In the genomic region with DNA sequence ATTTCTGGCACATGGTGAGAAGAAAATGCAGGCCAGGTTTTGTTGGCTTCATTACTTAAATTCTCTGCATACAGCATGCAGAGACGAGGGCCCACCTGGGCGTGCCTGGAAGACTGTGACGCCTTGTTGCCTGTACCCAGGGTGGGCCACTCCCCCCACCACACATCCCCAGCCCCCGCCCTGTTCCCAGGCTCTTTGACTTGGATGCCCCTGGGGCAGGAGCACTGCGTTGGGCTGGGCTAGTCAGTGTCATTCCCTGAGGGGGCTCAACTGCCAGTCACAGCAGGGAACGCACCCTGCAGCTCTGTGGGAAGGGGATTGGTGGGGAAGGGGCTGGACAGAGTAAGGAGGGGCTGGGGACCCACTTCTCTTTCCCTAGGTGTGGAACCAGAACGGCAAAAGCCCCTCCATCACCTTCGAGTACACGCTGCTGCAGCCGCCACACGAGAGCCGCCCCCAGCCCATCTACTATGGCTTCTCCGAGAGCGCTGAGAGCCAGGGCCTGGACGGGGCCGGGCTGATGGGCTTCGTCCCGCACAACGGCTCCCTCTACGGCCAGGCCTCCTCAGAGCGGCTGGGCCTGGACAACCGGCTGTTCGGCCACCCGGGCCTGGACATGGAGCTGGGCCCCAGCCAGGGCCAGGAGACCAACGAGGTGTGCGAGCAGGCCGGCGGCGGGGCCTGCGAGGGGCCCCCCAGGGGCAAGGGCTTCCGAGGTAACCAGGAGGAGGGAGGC, we compare ENCODE assay signal across 1 cellular context.
TF ChIP-seq lines count a peak whose summit lies in the region.

No MANE protein-coding gene starts in this region.

TF ChIP-seq in H1, 55 proteins besides CTCF, POLR2A, EP300 and RAD21:
- no peak for TF ChIP-seq MAFK (IDR thresholded peaks at IDR 0.05; ENCODE audit: low read depth, low read length)
- 0 out of 2 replicates have a peak, but pooled peaks have one; percentile 8 for TF ChIP-seq TBP (IDR thresholded peaks at IDR 0.05; ENCODE audit: low read depth, low read length)
